In the genomic region with DNA sequence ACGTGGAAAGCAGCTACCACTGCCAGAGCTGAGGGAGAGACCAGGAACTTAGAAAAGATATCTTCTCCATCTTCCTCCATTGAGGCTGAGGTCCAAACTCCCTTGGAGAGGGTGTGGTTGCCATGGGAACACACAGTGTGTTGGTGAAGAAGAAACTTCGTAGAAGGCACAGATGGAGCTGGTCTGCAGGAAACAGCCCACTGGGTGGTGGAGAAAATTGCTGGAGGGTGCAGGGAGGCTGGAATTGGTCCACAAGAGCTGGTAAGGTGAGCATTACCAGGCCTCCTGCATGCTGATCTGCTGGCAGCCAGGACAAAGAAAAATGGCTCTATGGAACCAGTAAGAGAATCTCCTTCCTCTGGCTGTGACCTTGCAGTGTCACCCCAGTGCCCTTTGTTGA, we compare ENCODE assay signal across 19 cellular contexts.
"Had no signal": no experiment of that assay in that cellular context is flagged by ENCODE, and none has a peak within 500 bp of the region (broad histone marks: within the 10 kb centered on the region; RNA-seq: fewer than 3 reads in every experiment).

No MANE protein-coding gene starts in this region.

- H3K9me3 ChIP-seq: colonic mucosa, lower lobe of right lung, neutrophil had no signal

- H3K36me3 ChIP-seq: colonic mucosa, left ventricle myocardium inferior, lower lobe of right lung, neutrophil, spleen, tibial nerve had no signal

- H3K27me3 ChIP-seq: colonic mucosa, foreskin keratinocyte, neutrophil, spleen, tibial nerve had no signal

- DNase-seq: colonic mucosa; dermis blood vessel endothelial cell; foreskin keratinocyte; immature natural killer cell; left cardiac atrium; left ventricle myocardium inferior; lower lobe of right lung; naive B cell; spleen; stimulated activated CD4-positive, alpha-beta T cell treated with anti-CD3 and anti-CD28 coated beads, Interleukin-15, amount 100 ng/mL, for 24 hours; stimulated activated CD4-positive, alpha-beta T cell treated with anti-CD3 and anti-CD28 coated beads, Interleukin-1b, Interleukin-23, amount 100 ng/mL, for 48 hours; stimulated activated CD4-positive, alpha-beta T cell treated with anti-CD3 and anti-CD28 coated beads, Interleukin-4, amount 100 ng/mL, for 24 hours had no signal

- H3K4me1 ChIP-seq: colonic mucosa, foreskin keratinocyte, left ventricle myocardium inferior, lower lobe of right lung, spleen, tibial nerve had no signal

- H3K27ac Mint-ChIP-seq: immature natural killer cell; memory B cell; naive B cell; nephron; stimulated activated memory B cell treated with anti-CD40 and anti-IgM and Interleukin-4, amounts not matched to agents 10 μg/mL and 1 μg/mL and 100 μg/mL, for 72 hours; stimulated activated naive CD8-positive, alpha-beta T cell treated with anti-CD3 and anti-CD28 coated beads, Interleukin-15, Interleukin-2, amounts not matched to agents 100 ng/mL and 50 ng/mL, for 24 hours had no signal

- H3K36me3 Mint-ChIP-seq: immature natural killer cell; memory B cell; naive B cell; stimulated activated memory B cell treated with anti-CD40 and anti-IgM and Interleukin-4, amounts not matched to agents 10 μg/mL and 1 μg/mL and 100 μg/mL, for 72 hours had no signal

- H3K4me3 ChIP-seq: colonic mucosa, left ventricle myocardium inferior, lower lobe of right lung, spleen, tibial nerve had no signal

- H3K4me3 Mint-ChIP-seq: immature natural killer cell; memory B cell; naive B cell; nephron; stimulated activated memory B cell treated with anti-CD40 and anti-IgM and Interleukin-4, amounts not matched to agents 10 μg/mL and 1 μg/mL and 100 μg/mL, for 72 hours; stimulated activated naive CD8-positive, alpha-beta T cell treated with anti-CD3 and anti-CD28 coated beads, Interleukin-15, Interleukin-2, amounts not matched to agents 100 ng/mL and 50 ng/mL, for 24 hours had no signal

- H3K27ac ChIP-seq: colonic mucosa, foreskin keratinocyte, left ventricle myocardium inferior, lower lobe of right lung, neutrophil, spleen, tibial nerve had no signal

- H3K4me1 Mint-ChIP-seq: immature natural killer cell; memory B cell; naive B cell; stimulated activated memory B cell treated with anti-CD40 and anti-IgM and Interleukin-4, amounts not matched to agents 10 μg/mL and 1 μg/mL and 100 μg/mL, for 72 hours had no signal

- H3K27me3 Mint-ChIP-seq: stimulated activated memory B cell treated with anti-CD40 and anti-IgM and Interleukin-4, amounts not matched to agents 10 μg/mL and 1 μg/mL and 100 μg/mL, for 72 hours; stimulated activated naive CD8-positive, alpha-beta T cell treated with anti-CD3 and anti-CD28 coated beads, Interleukin-15, Interleukin-2, amounts not matched to agents 100 ng/mL and 50 ng/mL, for 24 hours had no signal

- ATAC-seq: foreskin keratinocyte; left cardiac atrium; lower lobe of right lung; sciatic nerve; stimulated activated memory B cell treated with anti-CD40 and anti-IgM and Interleukin-4, amounts not matched to agents 10 μg/mL and 1 μg/mL and 100 μg/mL, for 72 hours had no signal

- H3K9me3 Mint-ChIP-seq: stimulated activated memory B cell treated with anti-CD40 and anti-IgM and Interleukin-4, amounts not matched to agents 10 μg/mL and 1 μg/mL and 100 μg/mL, for 72 hours had no signal
